In genomic region chr12:108879615-108880254, GRCh38 we compare ENCODE assay signal across 18 cellular contexts. TPM values are rescaled to one million over a fixed set of nuclear protein-coding genes. Genes with fewer than 3 reads are reported as not detected.
DNase-seq lines count a peak whose midpoint lies in the region; ATAC-seq and TF ChIP-seq lines count a peak whose summit lies in the region.
"Had no signal": no experiment of that assay in that cellular context is flagged by ENCODE, and none has a peak within 500 bp of the region (broad histone marks: within the 10 kb centered on the region; RNA-seq: fewer than 3 reads in every experiment).

TSS of gene DAO (plus strand) at chr12:108880092. CDS start at chr12:108885007, 4,915 bp downstream.

- peak; percentile 38 for DNase-seq in G401 (ENCODE audit: low spot score)
- peak; percentile 37 for DNase-seq in WERI-Rb-1
- DNase-seq in left kidney (ENCODE audit: low read depth, low spot score), result peak; percentile 66
- no peak for DNase-seq in progenitor cell of endocrine pancreas (ENCODE audit: low spot score, unreplicated experiment)
- no peak for DNase-seq in T-helper 1 cell
- DNase-seq in activated T-cell treated with anti-CD3 and anti-CD28 coated beads for 4 hours, result no peak
- DNase-seq: Calu3; CD4-positive, CD25-positive, alpha-beta regulatory T cell; MV-4-11; NCI-H1417 treated with DMSO at 0.1 percent for 48 hours; NCI-H2029; NCI-H2171 treated with DMSO at 0.1 percent for 48 hours; NCI-H510A had no signal

- no peaks in the 10 kb centered on the region for H3K4me1 Mint-ChIP-seq in progenitor cell of endocrine pancreas (ENCODE audit: low read depth)

- no peaks in the 10 kb centered on the region for H3K36me3 ChIP-seq in WERI-Rb-1
- H3K36me3 ChIP-seq: SJSA1 had no signal

- TF ChIP-seq CTCF in WERI-Rb-1 (IDR thresholded peaks at IDR 0.05; ENCODE audit: low read depth, low read length), result no peak
- no peak for TF ChIP-seq CTCF in progenitor cell of endocrine pancreas (IDR thresholded peaks at IDR 0.05; ENCODE audit: unreplicated experiment)

- H3K4me3 ChIP-seq in WERI-Rb-1 (ENCODE audit: low read depth, low read length), result peak within 1 kb of the TSS; percentile 29
- H3K4me3 ChIP-seq: SJSA1 had no signal

- peak within 1 kb of the TSS; percentile 94 for H3K27ac ChIP-seq in WERI-Rb-1
- H3K27ac ChIP-seq: SJSA1 had no signal

- H3K27me3 ChIP-seq in WERI-Rb-1 (ENCODE audit: insufficient read depth, low read depth, severe bottlenecking), result no peaks in the 10 kb centered on the region
- H3K27me3 ChIP-seq: SJSA1 had no signal

- no peaks in the 10 kb centered on the region for H3K9me3 ChIP-seq in WERI-Rb-1 (ENCODE audit: severe bottlenecking)
- H3K9me3 ChIP-seq: SJSA1 had no signal

- no peaks in the 10 kb centered on the region for H3K36me3 Mint-ChIP-seq in progenitor cell of endocrine pancreas (ENCODE audit: insufficient read depth)
- H3K36me3 Mint-ChIP-seq: CD4-positive, CD25-positive, alpha-beta regulatory T cell had no signal

- H3K27ac Mint-ChIP-seq in progenitor cell of endocrine pancreas, result peak within 1 kb of the TSS; percentile 16

- no peaks in the 10 kb centered on the region for H3K9me3 Mint-ChIP-seq in progenitor cell of endocrine pancreas (ENCODE audit: low read depth)

- H3K4me3 Mint-ChIP-seq in progenitor cell of endocrine pancreas (ENCODE audit: low read depth), result no peak within 1 kb of the TSS
- H3K4me3 Mint-ChIP-seq: CD4-positive, CD25-positive, alpha-beta regulatory T cell had no signal

- in situ Hi-C loops in G401 (cut with HindIII; ENCODE audit: low sequenced_read_pairs), result no loop called here

- no peaks in the 10 kb centered on the region for H3K27me3 Mint-ChIP-seq in progenitor cell of endocrine pancreas

- no peak for ATAC-seq in HG03039 (IDR thresholded peaks at IDR 0.05; ENCODE audit: unreplicated experiment)
- no peak for ATAC-seq in HG02870 (IDR thresholded peaks at IDR 0.05; ENCODE audit: unreplicated experiment)
- ATAC-seq: HCT116 had no signal

RNA-seq across cellular contexts. Expression of gene DAO, which starts in this region (rescaled TPM):
- 21.5 and 22.1 TPM in 2 replicates for total RNA-seq in G401 (2014; rRNA removed; shearing (Covaris generic))
- not detected in 2 replicates for total RNA-seq in progenitor cell of endocrine pancreas
- total RNA-seq: Calu3; CD4-positive, CD25-positive, alpha-beta regulatory T cell; LHCN-M2; SJSA1 had no signal

Comparison
In these comparisons a context has a peak if more than half of its experiments do, and no peak if none do; other contexts are left out.
1. RNA of gene DAO (total RNA-seq): 21.5 to 22.1 TPM in G401; not detected in progenitor cell of endocrine pancreas; every median in the first group is over 10 times any median in the second.
2. DNase-seq: peak in G401 (single experiment), WERI-Rb-1 (single experiment) and left kidney (single experiment); none in progenitor cell of endocrine pancreas (single experiment), T-helper 1 cell (0 of 5) and activated T-cell treated with anti-CD3 and anti-CD28 coated beads for 4 hours (single experiment).